25 cellular contexts compared by ENCODE assay signal in the genomic region with DNA sequence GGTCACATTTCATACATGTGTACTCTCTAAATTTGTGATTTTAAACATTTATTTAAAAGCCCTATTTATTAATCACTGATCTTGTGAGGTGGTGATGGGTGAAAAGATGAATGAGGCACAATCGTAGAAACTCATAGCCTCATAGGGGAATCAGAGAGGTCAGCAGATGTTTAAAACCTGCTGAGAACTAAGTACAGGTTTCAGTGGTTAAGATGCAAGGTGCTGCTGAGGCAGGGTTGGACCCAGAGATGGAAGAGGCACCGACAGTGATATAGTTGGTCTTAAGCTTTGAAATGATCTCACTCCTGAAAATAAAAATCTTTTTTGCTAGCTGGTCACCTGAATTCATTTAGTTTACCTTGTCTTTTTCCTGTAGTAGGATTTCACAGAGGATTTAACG. TPM values are rescaled to one million over a fixed set of nuclear protein-coding genes. Genes with fewer than 3 reads are reported as not detected.
A peak's percentile ranks its signal among the peaks of the same experiment; 100 is the strongest.
DNase-seq lines count a peak whose midpoint lies in the region; ATAC-seq and TF ChIP-seq lines count a peak whose summit lies in the region.
"Had no signal": no experiment of that assay in that cellular context is flagged by ENCODE, and none has a peak within 500 bp of the region (broad histone marks: within the 10 kb centered on the region; RNA-seq: fewer than 3 reads in every experiment).

No MANE protein-coding gene starts in this region.

- H3K27ac Mint-ChIP-seq in nephron (peak overlapping the region; percentile 21 to 49 (median 38)), natural killer cell (no peak overlapping the region)
- H3K27ac Mint-ChIP-seq: activated CD8-positive, alpha-beta T cell treated with anti-CD3 and anti-CD28 coated beads, Interleukin-2, amount 10 ng/mL, durations not matched to agents 7 days and 5 days; activated naive CD4-positive, alpha-beta T cell treated with anti-CD3 and anti-CD28 coated beads, Interleukin-2, amount 50 U/mL, for 72 hours; mesothelial cell of epicardium; neural progenitor cell; stimulated activated effector memory CD8-positive, alpha-beta T cell treated with anti-CD3 and anti-CD28 coated beads, Interleukin-12 subunit alpha, Interleukin-12 subunit beta, amount 100 ng/mL, for 72 hours had no signal

- H3K4me3 Mint-ChIP-seq in nephron (no peak overlapping the region), natural killer cell (no peak overlapping the region)
- H3K4me3 Mint-ChIP-seq: activated CD8-positive, alpha-beta T cell treated with anti-CD3 and anti-CD28 coated beads, Interleukin-2, amount 10 ng/mL, durations not matched to agents 7 days and 5 days; mesothelial cell of epicardium; neural progenitor cell; stimulated activated effector memory CD8-positive, alpha-beta T cell treated with anti-CD3 and anti-CD28 coated beads, Interleukin-12 subunit alpha, Interleukin-12 subunit beta, amount 100 ng/mL, for 72 hours had no signal

- DNase-seq in OCI-M2 (lab: John Stamatoyannopoulos, UW; ENCODE audit: unreplicated experiment): no peak
- DNase-seq in germinal center (ENCODE audit: low spot score): no peak
- DNase-seq in natural killer cell: no peak
- DNase-seq in GM13977 (ENCODE audit: low spot score): no peak
- DNase-seq: activated CD8-positive, alpha-beta T cell treated with anti-CD3 and anti-CD28 coated beads, Interleukin-2, amount 10 ng/mL, durations not matched to agents 7 days and 5 days; activated T-cell treated with anti-CD3 and anti-CD28 coated beads, Interleukin-2, amount 50 U/mL, for 48 hours; body of pancreas; Caco-2; colonic mucosa; left cardiac atrium; NCI-H146; SHP77 treated with DMSO at 0.1 percent for 48 hours; T-helper 1 cell; thyroid gland had no signal

- H3K4me1 Mint-ChIP-seq in nephron: peaks cover 18% of the 10 kb centered on the region
- no peaks in the 10 kb centered on the region for H3K4me1 Mint-ChIP-seq in natural killer cell
- H3K4me1 Mint-ChIP-seq: stimulated activated effector memory CD8-positive, alpha-beta T cell treated with anti-CD3 and anti-CD28 coated beads, Interleukin-12 subunit alpha, Interleukin-12 subunit beta, amount 100 ng/mL, for 72 hours had no signal

- peak; percentile 37 for ATAC-seq in GM19023 (IDR thresholded peaks at IDR 0.05; ENCODE audit: unreplicated experiment)
- ATAC-seq in GM21723 (IDR thresholded peaks at IDR 0.05; ENCODE audit: unreplicated experiment): peak; percentile 48
- peak; percentile 60 for ATAC-seq in HG03175 (IDR thresholded peaks at IDR 0.05; ENCODE audit: unreplicated experiment)
- no peak for ATAC-seq in natural killer cell
- ATAC-seq: activated CD8-positive, alpha-beta T cell treated with anti-CD3 and anti-CD28 coated beads, Interleukin-2, amount 10 ng/mL, durations not matched to agents 7 days and 5 days; activated naive CD4-positive, alpha-beta T cell treated with anti-CD3 and anti-CD28 coated beads, Interleukin-2, amount 50 U/mL, for 72 hours; body of pancreas; HCT116; left cardiac atrium; stimulated activated effector memory CD8-positive, alpha-beta T cell treated with anti-CD3 and anti-CD28 coated beads, Interleukin-12 subunit alpha, Interleukin-12 subunit beta, amount 100 ng/mL, for 72 hours had no signal

- no peaks in the 10 kb centered on the region for H3K27me3 Mint-ChIP-seq in nephron (ENCODE audit: low read depth)
- peaks cover 0 to 6% of the 10 kb centered on the region in 2 donors for H3K27me3 Mint-ChIP-seq in natural killer cell (ENCODE audit: low read depth in 2 of 2)

- in situ Hi-C loops in GM13977 (cut with MboI; ENCODE audit: low pct_unique_long_range_greater_than_20kb, low sequenced_read_pairs, unreplicated experiment): no loop called here

- intact Hi-C loops in natural killer cell (cut with micrococcal nuclease): no loop called here

- no peaks in the 10 kb centered on the region for H3K36me3 Mint-ChIP-seq in nephron (ENCODE audit: low read depth)
- no peaks in the 10 kb centered on the region for H3K36me3 Mint-ChIP-seq in natural killer cell
- H3K36me3 Mint-ChIP-seq: activated naive CD4-positive, alpha-beta T cell treated with anti-CD3 and anti-CD28 coated beads, Interleukin-2, amount 50 U/mL, for 72 hours; mesothelial cell of epicardium; neural progenitor cell; stimulated activated effector memory CD8-positive, alpha-beta T cell treated with anti-CD3 and anti-CD28 coated beads, Interleukin-12 subunit alpha, Interleukin-12 subunit beta, amount 100 ng/mL, for 72 hours had no signal

- TF ChIP-seq CTCF in nephron (IDR thresholded peaks at IDR 0.05; ENCODE audit: unreplicated experiment in 3 of 3) (no peak), natural killer cell (IDR thresholded peaks at IDR 0.05) (no peak), GM13977 (IDR thresholded peaks at IDR 0.05; ENCODE audit: extremely low read depth, insufficient read depth, missing control alignments) (no peak)

- no peaks in the 10 kb centered on the region for H3K9me3 Mint-ChIP-seq in nephron
- no peaks in the 10 kb centered on the region for H3K9me3 Mint-ChIP-seq in natural killer cell
- H3K9me3 Mint-ChIP-seq: activated naive CD4-positive, alpha-beta T cell treated with anti-CD3 and anti-CD28 coated beads, Interleukin-2, amount 50 U/mL, for 72 hours; mesothelial cell of epicardium; neural progenitor cell; stimulated activated effector memory CD8-positive, alpha-beta T cell treated with anti-CD3 and anti-CD28 coated beads, Interleukin-12 subunit alpha, Interleukin-12 subunit beta, amount 100 ng/mL, for 72 hours had no signal

RNA-seq across cellular contexts. Expression of a gene that starts 49.6 kb away (rescaled TPM):
- total RNA-seq in natural killer cell: not detected
- total RNA-seq: activated CD8-positive, alpha-beta T cell treated with anti-CD3 and anti-CD28 coated beads, Interleukin-2, amount 10 ng/mL, durations not matched to agents 7 days and 5 days; activated naive CD4-positive, alpha-beta T cell treated with anti-CD3 and anti-CD28 coated beads, Interleukin-2, amount 50 U/mL, for 72 hours; body of pancreas; Caco-2; colonic mucosa; fibroblast of villous mesenchyme; HT1080; left cardiac atrium; mesothelial cell of epicardium; thyroid gland had no signal

Comparison
In these comparisons a context has a peak if more than half of its experiments do, and no peak if none do; other contexts are left out.
1. ATAC-seq: peak in GM19023 (single experiment), GM21723 (single experiment) and HG03175 (single experiment); none in natural killer cell (0 of 3).
2. H3K27ac Mint-ChIP-seq: peak in nephron (3 of 3); none in natural killer cell (0 of 2).